In genomic region chr14:34324363-34324795, GRCh38 we compare ENCODE assay signal across 8 cellular contexts.
DNase-seq lines count a peak whose midpoint lies in the region; ATAC-seq and TF ChIP-seq lines count a peak whose summit lies in the region.

No MANE protein-coding gene starts in this region.

- intact Hi-C loops in activated CD4-positive, alpha-beta T cell treated with anti-CD3 and anti-CD28 coated beads for 36 hours (cut with DNase I, micrococcal nuclease) = loop anchor here in 1 of 2 experiments (1.0 kb wide), 1 partner anchor 485 kb away; no protein-coding TSS in a partner anchor
- intact Hi-C loops in psoas muscle (cut with DNase I) = loop anchor here in 1 of 2 donors (5.0 kb wide), 1 partner anchor 487 kb away; no protein-coding TSS in a partner anchor

- H3K27ac ChIP-seq in psoas muscle = no peak overlapping the region

- H3K9me3 Mint-ChIP-seq in activated CD4-positive, alpha-beta T cell treated with anti-CD3 and anti-CD28 coated beads for 36 hours (ENCODE audit: low read depth) = no peaks in the 10 kb centered on the region
- H3K9me3 Mint-ChIP-seq in activated CD8-positive, alpha-beta memory T cell treated with anti-CD3 and anti-CD28 coated beads, Interleukin-2, amount 10 ng/mL, durations not matched to agents 7 days and 5 days (ENCODE audit: low read depth) = no peaks in the 10 kb centered on the region

- TF ChIP-seq CTCF in psoas muscle (IDR thresholded peaks at IDR 0.05) = peak; percentile 62

- H3K27ac Mint-ChIP-seq in activated CD4-positive, alpha-beta T cell treated with anti-CD3 and anti-CD28 coated beads for 36 hours = no peak overlapping the region
- no peak overlapping the region for H3K27ac Mint-ChIP-seq in activated CD8-positive, alpha-beta memory T cell treated with anti-CD3 and anti-CD28 coated beads, Interleukin-2, amount 10 ng/mL, durations not matched to agents 7 days and 5 days

- no peaks in the 10 kb centered on the region for H3K27me3 Mint-ChIP-seq in activated CD4-positive, alpha-beta T cell treated with anti-CD3 and anti-CD28 coated beads for 36 hours
- peaks cover 6% of the 10 kb centered on the region for H3K27me3 Mint-ChIP-seq in activated CD8-positive, alpha-beta memory T cell treated with anti-CD3 and anti-CD28 coated beads, Interleukin-2, amount 10 ng/mL, durations not matched to agents 7 days and 5 days

- H3K4me1 Mint-ChIP-seq in activated CD4-positive, alpha-beta T cell treated with anti-CD3 and anti-CD28 coated beads for 36 hours = no peaks in the 10 kb centered on the region
- no peaks in the 10 kb centered on the region for H3K4me1 Mint-ChIP-seq in activated CD8-positive, alpha-beta memory T cell treated with anti-CD3 and anti-CD28 coated beads, Interleukin-2, amount 10 ng/mL, durations not matched to agents 7 days and 5 days

- no peaks in the 10 kb centered on the region for H3K36me3 Mint-ChIP-seq in activated CD4-positive, alpha-beta T cell treated with anti-CD3 and anti-CD28 coated beads for 36 hours (ENCODE audit: low read depth)
- H3K36me3 Mint-ChIP-seq in activated CD8-positive, alpha-beta memory T cell treated with anti-CD3 and anti-CD28 coated beads, Interleukin-2, amount 10 ng/mL, durations not matched to agents 7 days and 5 days = no peaks in the 10 kb centered on the region

- no peak overlapping the region for H3K4me3 ChIP-seq in psoas muscle

- 17% methylated on average over 6 of the region's 6 CpGs for WGBS in psoas muscle, 3 donors

- peaks cover 0 to 2% (median 0%) of the 10 kb centered on the region in 3 donors for H3K27me3 ChIP-seq in psoas muscle (ENCODE audit: insufficient read depth in 3 of 3, low read length in 2 of 3)

- DNase-seq in activated CD4-positive, alpha-beta T cell treated with anti-CD3 and anti-CD28 coated beads for 36 hours = peak; percentile 22
- no peak for DNase-seq in activated CD4-positive, alpha-beta T cell treated with anti-CD3 and anti-CD28 coated beads, Interleukin-2, amount 50 U/mL, for 1 hour
- DNase-seq in LoVo (ENCODE audit: low spot score) = peak; percentile 64
- DNase-seq in SK-MEL-5 (ENCODE audit: low read depth, low spot score) = peak; percentile 61
- peak; percentile 33 for DNase-seq in fibroblast of the conjunctiva (ENCODE audit: low read depth)
- no peak for DNase-seq in psoas muscle
- no peak for DNase-seq in activated CD8-positive, alpha-beta memory T cell treated with anti-CD3 and anti-CD28 coated beads, Interleukin-2, amount 10 ng/mL, durations not matched to agents 7 days and 5 days

- POLR2A ChIA-PET in activated CD4-positive, alpha-beta T cell treated with anti-CD3 and anti-CD28 coated beads for 36 hours (lab: Charles Lee) = no interaction called here

- CTCF ChIA-PET in activated CD4-positive, alpha-beta T cell treated with anti-CD3 and anti-CD28 coated beads for 36 hours (lab: Charles Lee) = interaction anchor here (0.6 to 4.6 kb wide), 13 partner anchors 10 to 1825 kb away, joined by 3 to 21 read pairs (median 4); no protein-coding TSS in a partner anchor
- CTCF ChIA-PET in activated CD8-positive, alpha-beta memory T cell treated with anti-CD3 and anti-CD28 coated beads, Interleukin-2, amount 10 ng/mL, durations not matched to agents 7 days and 5 days (lab: Charles Lee) = interaction anchor here (0.7 to 1.6 kb wide), 4 partner anchors 11 to 374 kb away, joined by 3 to 9 read pairs (median 3); no protein-coding TSS in a partner anchor

- no peak overlapping the region for H3K4me3 Mint-ChIP-seq in activated CD4-positive, alpha-beta T cell treated with anti-CD3 and anti-CD28 coated beads for 36 hours
- H3K4me3 Mint-ChIP-seq in activated CD8-positive, alpha-beta memory T cell treated with anti-CD3 and anti-CD28 coated beads, Interleukin-2, amount 10 ng/mL, durations not matched to agents 7 days and 5 days = no peak overlapping the region

- no peaks in the 10 kb centered on the region for H3K9me3 ChIP-seq in psoas muscle

- ATAC-seq in activated CD4-positive, alpha-beta T cell treated with anti-CD3 and anti-CD28 coated beads for 36 hours = peak; percentile 44
- peak in 3 of 4 donors; percentile 29 to 74 (median 62) for ATAC-seq in psoas muscle
- no peak for ATAC-seq in activated CD8-positive, alpha-beta memory T cell treated with anti-CD3 and anti-CD28 coated beads, Interleukin-2, amount 10 ng/mL, durations not matched to agents 7 days and 5 days
- no peak for ATAC-seq in GM19395 (IDR thresholded peaks at IDR 0.05; ENCODE audit: unreplicated experiment)

- H3K4me1 ChIP-seq in psoas muscle = no peaks in the 10 kb centered on the region

- in situ Hi-C loops in SK-MEL-5 (cut with HindIII; ENCODE audit: low pct_unique_long_range_greater_than_20kb, low sequenced_read_pairs) = loop anchor here (25.0 kb wide), 1 partner anchor 1737 kb away; no protein-coding TSS in a partner anchor

- no peaks in the 10 kb centered on the region for H3K36me3 ChIP-seq in psoas muscle (ENCODE audit: insufficient read depth in 1 of 2, low read depth in 1 of 2)

Comparison
In these comparisons a context has a peak if more than half of its experiments do, and no peak if none do; other contexts are left out.
1. DNase-seq: peak in activated CD4-positive, alpha-beta T cell treated with anti-CD3 and anti-CD28 coated beads for 36 hours (single experiment), LoVo (single experiment), SK-MEL-5 (single experiment) and fibroblast of the conjunctiva (single experiment); none in activated CD4-positive, alpha-beta T cell treated with anti-CD3 and anti-CD28 coated beads, Interleukin-2, amount 50 U/mL, for 1 hour (single experiment), psoas muscle (0 of 2) and activated CD8-positive, alpha-beta memory T cell treated with anti-CD3 and anti-CD28 coated beads, Interleukin-2, amount 10 ng/mL, durations not matched to agents 7 days and 5 days (single experiment).
2. ATAC-seq: peak in activated CD4-positive, alpha-beta T cell treated with anti-CD3 and anti-CD28 coated beads for 36 hours (single experiment) and psoas muscle (3 of 4); none in activated CD8-positive, alpha-beta memory T cell treated with anti-CD3 and anti-CD28 coated beads, Interleukin-2, amount 10 ng/mL, durations not matched to agents 7 days and 5 days (single experiment) and GM19395 (single experiment).